In the genomic region with DNA sequence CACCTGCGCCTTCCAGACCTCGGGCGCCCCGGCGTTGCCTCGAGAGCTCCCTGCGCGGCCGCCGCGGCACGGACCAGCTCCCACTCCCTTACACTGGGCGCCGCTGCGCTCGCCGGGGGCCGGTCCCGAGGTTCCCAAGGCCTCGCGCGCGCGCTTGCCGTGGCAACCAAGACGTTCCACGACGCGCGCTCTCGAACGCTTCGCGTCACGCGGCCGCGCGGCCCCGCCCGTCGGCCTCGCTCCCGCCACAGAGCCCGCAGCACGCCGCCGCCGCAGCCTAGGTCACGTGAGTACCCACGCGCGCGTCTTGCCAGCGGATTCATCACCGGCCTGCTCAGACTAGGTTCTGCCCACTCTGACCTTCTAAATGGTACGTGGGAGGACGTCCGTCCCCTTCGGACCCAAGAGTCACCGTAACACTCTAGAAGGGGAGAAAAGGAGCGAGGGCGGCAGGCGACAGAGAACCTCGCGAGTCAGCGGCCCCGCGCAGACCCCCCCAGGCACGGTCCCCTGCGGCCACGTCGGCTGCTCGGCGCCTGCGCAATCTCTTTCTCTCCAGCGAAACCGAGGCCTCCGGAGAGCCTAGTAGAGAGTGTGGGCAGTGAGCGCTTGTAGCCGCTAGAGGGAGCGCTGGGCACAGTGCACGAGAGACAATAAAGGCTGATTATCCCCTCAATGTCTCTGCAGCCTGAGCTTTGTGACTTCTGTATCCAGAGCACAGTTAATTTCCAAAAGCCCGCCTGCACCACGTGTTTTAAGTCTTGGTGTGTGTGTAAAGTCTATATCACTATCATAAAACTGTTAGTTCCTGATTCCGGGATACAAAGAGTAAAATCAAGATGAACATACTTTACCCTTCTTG, we compare ENCODE assay signal across 8 cellular contexts. TPM values are rescaled to one million over a fixed set of nuclear protein-coding genes. Genes with fewer than 3 reads are reported as not detected.
DNase-seq lines count a peak whose midpoint lies in the region; ATAC-seq and TF ChIP-seq lines count a peak whose summit lies in the region.

A gene with protein sequence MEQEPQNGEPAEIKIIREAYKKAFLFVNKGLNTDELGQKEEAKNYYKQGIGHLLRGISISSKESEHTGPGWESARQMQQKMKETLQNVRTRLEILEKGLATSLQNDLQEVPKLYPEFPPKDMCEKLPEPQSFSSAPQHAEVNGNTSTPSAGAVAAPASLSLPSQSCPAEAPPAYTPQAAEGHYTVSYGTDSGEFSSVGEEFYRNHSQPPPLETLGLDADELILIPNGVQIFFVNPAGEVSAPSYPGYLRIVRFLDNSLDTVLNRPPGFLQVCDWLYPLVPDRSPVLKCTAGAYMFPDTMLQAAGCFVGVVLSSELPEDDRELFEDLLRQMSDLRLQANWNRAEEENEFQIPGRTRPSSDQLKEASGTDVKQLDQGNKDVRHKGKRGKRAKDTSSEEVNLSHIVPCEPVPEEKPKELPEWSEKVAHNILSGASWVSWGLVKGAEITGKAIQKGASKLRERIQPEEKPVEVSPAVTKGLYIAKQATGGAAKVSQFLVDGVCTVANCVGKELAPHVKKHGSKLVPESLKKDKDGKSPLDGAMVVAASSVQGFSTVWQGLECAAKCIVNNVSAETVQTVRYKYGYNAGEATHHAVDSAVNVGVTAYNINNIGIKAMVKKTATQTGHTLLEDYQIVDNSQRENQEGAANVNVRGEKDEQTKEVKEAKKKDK (minus strand): TSS at position 173 of the 862 bp plus-strand sequence. CDS start 10,564 bp downstream, outside the sequence.

- DNase-seq in DMS53 treated with DMSO at 0.1 percent for 48 hours (lab: John Stamatoyannopoulos, UW; ENCODE audit: unreplicated experiment) (peak; percentile 90), Karpas-422 (peak; percentile 81), RWPE1 (ENCODE audit: low spot score) (peak; percentile 85), fibroblast of lung (ENCODE audit: low read depth in 2 of 2) (peak; percentile 83 to 91), naive B cell (peak; percentile 91)
- peak; percentile 82 for DNase-seq in activated T-helper 2 cell treated with anti-CD3 and anti-CD28 coated beads, Interferon-gamma antibody, Interleukin-2, Interleukin-4, amounts not matched to agents 10 μg/mL and 5 μg/mL and 100 μg/mL, durations not matched to agents 14 hours and 24 hours and 36 hours (ENCODE audit: low spot score)
- peak; percentile 66 to 78 for DNase-seq in stimulated activated effector memory CD8-positive, alpha-beta T cell treated with anti-CD3 and anti-CD28 coated beads, Interleukin-12 subunit alpha, Interleukin-12 subunit beta, amount 100 ng/mL, for 72 hours (ENCODE audit: low spot score in 2 of 2)

- H3K36me3 ChIP-seq in Karpas-422 (ENCODE audit: insufficient read depth, low read length) = no peaks in the 10 kb centered on the region
- H3K36me3 ChIP-seq in fibroblast of lung (ENCODE audit: control insufficient read depth, insufficient read depth, low read length) = no peaks in the 10 kb centered on the region

- H3K27ac Mint-ChIP-seq in activated T-helper 2 cell treated with anti-CD3 and anti-CD28 coated beads, Interferon-gamma antibody, Interleukin-2, Interleukin-4, amounts not matched to agents 10 μg/mL and 5 μg/mL and 100 μg/mL, durations not matched to agents 14 hours and 24 hours and 36 hours = peak within 1 kb of the TSS; percentile 92
- H3K27ac Mint-ChIP-seq in naive B cell = peak within 1 kb of the TSS; percentile 96 to 100 (median 98)
- peak within 1 kb of the TSS; percentile 95 for H3K27ac Mint-ChIP-seq in stimulated activated effector memory CD8-positive, alpha-beta T cell treated with anti-CD3 and anti-CD28 coated beads, Interleukin-12 subunit alpha, Interleukin-12 subunit beta, amount 100 ng/mL, for 72 hours

- no peaks in the 10 kb centered on the region for H3K36me3 Mint-ChIP-seq in activated T-helper 2 cell treated with anti-CD3 and anti-CD28 coated beads, Interferon-gamma antibody, Interleukin-2, Interleukin-4, amounts not matched to agents 10 μg/mL and 5 μg/mL and 100 μg/mL, durations not matched to agents 14 hours and 24 hours and 36 hours (ENCODE audit: low read depth)
- no peaks in the 10 kb centered on the region for H3K36me3 Mint-ChIP-seq in naive B cell
- H3K36me3 Mint-ChIP-seq in stimulated activated effector memory CD8-positive, alpha-beta T cell treated with anti-CD3 and anti-CD28 coated beads, Interleukin-12 subunit alpha, Interleukin-12 subunit beta, amount 100 ng/mL, for 72 hours = peaks cover 6% of the 10 kb centered on the region

- CTCF ChIA-PET in RWPE1 (lab: Yijun Ruan, JAX) = interaction anchor here (0.6 to 1.2 kb wide), 9 partner anchors 8 to 481 kb away, joined by 3 to 8 read pairs (median 4); no protein-coding TSS in a partner anchor

- H3K27ac ChIP-seq in Karpas-422 (ENCODE audit: low read length) = no peak within 1 kb of the TSS
- peak within 1 kb of the TSS; percentile 97 for H3K27ac ChIP-seq in RWPE1
- H3K27ac ChIP-seq in fibroblast of lung (ENCODE audit: insufficient read depth, low read length) = peak within 1 kb of the TSS; percentile 100

- H3K79me2 ChIP-seq in Karpas-422 (ENCODE audit: low read length) (no peaks in the 10 kb centered on the region), fibroblast of lung (ENCODE audit: control insufficient read depth, insufficient read depth, low read length) (peaks cover 38% of the 10 kb centered on the region)

- H3K9me3 Mint-ChIP-seq in activated T-helper 2 cell treated with anti-CD3 and anti-CD28 coated beads, Interferon-gamma antibody, Interleukin-2, Interleukin-4, amounts not matched to agents 10 μg/mL and 5 μg/mL and 100 μg/mL, durations not matched to agents 14 hours and 24 hours and 36 hours = no peaks in the 10 kb centered on the region
- no peaks in the 10 kb centered on the region for H3K9me3 Mint-ChIP-seq in naive B cell
- no peaks in the 10 kb centered on the region for H3K9me3 Mint-ChIP-seq in stimulated activated effector memory CD8-positive, alpha-beta T cell treated with anti-CD3 and anti-CD28 coated beads, Interleukin-12 subunit alpha, Interleukin-12 subunit beta, amount 100 ng/mL, for 72 hours

- H3K4me2 ChIP-seq in Karpas-422 (ENCODE audit: low read depth, low read length, poor library complexity, severe bottlenecking) (no peak within 1 kb of the TSS), fibroblast of lung (ENCODE audit: extremely low read depth, insufficient read depth, low read length) (peak within 1 kb of the TSS; percentile 99)

- H3K9me2 ChIP-seq in Karpas-422 (replicated peaks; ENCODE audit: insufficient read depth, low read length) = no peaks in the 10 kb centered on the region

- H3K4me1 ChIP-seq in Karpas-422 (ENCODE audit: low read length) (peaks cover 7% of the 10 kb centered on the region), fibroblast of lung (ENCODE audit: control insufficient read depth, extremely low read depth, insufficient read depth, low read length) (peaks cover 2% of the 10 kb centered on the region)

- ATAC-seq in GM21786 (IDR thresholded peaks at IDR 0.05; ENCODE audit: unreplicated experiment) (peak; percentile 94), naive B cell (ENCODE audit: low read depth in 2 of 2) (peak; percentile 74 to 75)
- peak; percentile 92 for ATAC-seq in stimulated activated effector memory CD8-positive, alpha-beta T cell treated with anti-CD3 and anti-CD28 coated beads, Interleukin-12 subunit alpha, Interleukin-12 subunit beta, amount 100 ng/mL, for 72 hours

- intact Hi-C loops in activated T-helper 2 cell treated with anti-CD3 and anti-CD28 coated beads, Interferon-gamma antibody, Interleukin-2, Interleukin-4, amounts not matched to agents 10 μg/mL and 5 μg/mL and 100 μg/mL, durations not matched to agents 14 hours and 24 hours and 36 hours (cut with micrococcal nuclease) = loop anchor here (1.0 to 5.0 kb wide), 5 partner anchors 72 to 652 kb away; a partner anchor contains a TSS

- no peaks in the 10 kb centered on the region for H3K27me3 ChIP-seq in Karpas-422 (ENCODE audit: low read length)
- no peaks in the 10 kb centered on the region for H3K27me3 ChIP-seq in fibroblast of lung (ENCODE audit: control insufficient read depth, insufficient read depth, low read length)

- H2AFZ ChIP-seq in Karpas-422 (ENCODE audit: low read length) (no peak within 1 kb of the TSS), fibroblast of lung (ENCODE audit: low read length) (peak within 1 kb of the TSS; percentile 64)

- H3K4me3 Mint-ChIP-seq in activated T-helper 2 cell treated with anti-CD3 and anti-CD28 coated beads, Interferon-gamma antibody, Interleukin-2, Interleukin-4, amounts not matched to agents 10 μg/mL and 5 μg/mL and 100 μg/mL, durations not matched to agents 14 hours and 24 hours and 36 hours (ENCODE audit: low read depth) = peak within 1 kb of the TSS; percentile 88
- H3K4me3 Mint-ChIP-seq in naive B cell = peak within 1 kb of the TSS; percentile 82 to 99 (median 97)
- peak within 1 kb of the TSS; percentile 82 for H3K4me3 Mint-ChIP-seq in stimulated activated effector memory CD8-positive, alpha-beta T cell treated with anti-CD3 and anti-CD28 coated beads, Interleukin-12 subunit alpha, Interleukin-12 subunit beta, amount 100 ng/mL, for 72 hours

- H3K27me3 Mint-ChIP-seq in activated T-helper 2 cell treated with anti-CD3 and anti-CD28 coated beads, Interferon-gamma antibody, Interleukin-2, Interleukin-4, amounts not matched to agents 10 μg/mL and 5 μg/mL and 100 μg/mL, durations not matched to agents 14 hours and 24 hours and 36 hours (ENCODE audit: low read depth) = peaks cover 2% of the 10 kb centered on the region
- no peaks in the 10 kb centered on the region for H3K27me3 Mint-ChIP-seq in naive B cell

- peak; percentile 98 for TF ChIP-seq CTCF in RWPE1 (conservative IDR thresholded peaks at IDR 0.05; ENCODE audit: low read depth)
- peak; percentile 95 to 96 for TF ChIP-seq CTCF in fibroblast of lung (conservative IDR thresholded peaks at IDR 0.05 in 1 of 2, IDR thresholded peaks at IDR 0.05 in 1 of 2; ENCODE audit: low read depth in 1 of 2, low read length in 2 of 2)

- H3K9ac ChIP-seq in Karpas-422 (ENCODE audit: low read length) (no peak within 1 kb of the TSS), fibroblast of lung (ENCODE audit: insufficient read depth, low read length) (peak within 1 kb of the TSS; percentile 98)

- H3K9me3 ChIP-seq in Karpas-422 (ENCODE audit: low read length) (no peaks in the 10 kb centered on the region), fibroblast of lung (ENCODE audit: control insufficient read depth, insufficient read depth, low read depth, low read length) (no peaks in the 10 kb centered on the region)

- no peak within 1 kb of the TSS for H3K4me3 ChIP-seq in Karpas-422 (ENCODE audit: low read length)
- peak within 1 kb of the TSS; percentile 74 to 97 (median 92) for H3K4me3 ChIP-seq in fibroblast of lung (replicated peaks in 1 of 4; ENCODE audit: control extremely low read depth in 1 of 4, insufficient read depth in 1 of 4, low read depth in 3 of 4, low read length in 4 of 4)

- POLR2A ChIA-PET in RWPE1 (lab: Yijun Ruan, JAX; ENCODE audit: low non-redundant PET) = no interaction called here

- H4K20me1 ChIP-seq in Karpas-422 (ENCODE audit: insufficient read depth, low read depth, low read length) (no peaks in the 10 kb centered on the region), fibroblast of lung (ENCODE audit: control insufficient read depth, extremely low read depth, insufficient read depth, low read length) (no peaks in the 10 kb centered on the region)

- H3K4me1 Mint-ChIP-seq in activated T-helper 2 cell treated with anti-CD3 and anti-CD28 coated beads, Interferon-gamma antibody, Interleukin-2, Interleukin-4, amounts not matched to agents 10 μg/mL and 5 μg/mL and 100 μg/mL, durations not matched to agents 14 hours and 24 hours and 36 hours (ENCODE audit: low read depth) = peaks cover 10% of the 10 kb centered on the region
- H3K4me1 Mint-ChIP-seq in naive B cell = peaks cover 12 to 28% (median 24%) of the 10 kb centered on the region in 3 donors
- peaks cover 7% of the 10 kb centered on the region for H3K4me1 Mint-ChIP-seq in stimulated activated effector memory CD8-positive, alpha-beta T cell treated with anti-CD3 and anti-CD28 coated beads, Interleukin-12 subunit alpha, Interleukin-12 subunit beta, amount 100 ng/mL, for 72 hours

RNA-seq across cellular contexts. Expression of the gene that starts here (rescaled TPM):
- total RNA-seq in Karpas-422 (2014; rRNA removed; shearing (Covaris generic); ENCODE audit: low replicate concordance) = not detected in 2 replicates
- total RNA-seq in activated T-helper 2 cell treated with anti-CD3 and anti-CD28 coated beads, Interferon-gamma antibody, Interleukin-2, Interleukin-4, amounts not matched to agents 10 μg/mL and 5 μg/mL and 100 μg/mL, durations not matched to agents 14 hours and 24 hours and 36 hours = 31.7 and 32.0 TPM in 2 replicates
- total RNA-seq in fibroblast of lung = 93.0 and 112 TPM in 2 replicates
- polyA plus RNA-seq in fibroblast of lung (90.2 and 109 TPM in 2 replicates), naive B cell (ENCODE audit: low read depth in 6 of 6) (10 to 100 TPM; 14.7 to 47.9 (median 40.8) TPM)
- 65.1 and 68.1 TPM in 2 replicates for polyA plus RNA-seq in fibroblast of lung (2012)
- polyA minus RNA-seq in fibroblast of lung (ENCODE audit: low replicate concordance) = 14.5 and 24.3 TPM in 2 replicates

Comparison
In these comparisons a context has a peak if more than half of its experiments do, and no peak if none do; other contexts are left out.
1. RNA of the gene that starts here (total RNA-seq): 93.0 to 112 TPM in fibroblast of lung and 31.7 to 32.0 TPM in activated T-helper 2 cell treated with anti-CD3 and anti-CD28 coated beads, Interferon-gamma antibody, Interleukin-2, Interleukin-4, amounts not matched to agents 10 μg/mL and 5 μg/mL and 100 μg/mL, durations not matched to agents 14 hours and 24 hours and 36 hours; not detected in Karpas-422; every median in the first group is over 10 times any median in the second.
2. Peak in DNase-seq in Karpas-422; RNA of the gene not detected or under 1 TPM.
3. Peak in every context shown above with its lines, with median percentiles within 50 percentile points of each other: DNase-seq, ATAC-seq, H3K27ac Mint-ChIP-seq and H3K4me3 Mint-ChIP-seq.